21 cellular contexts compared by ENCODE assay signal in genomic region chr1:156401175-156401574, GRCh38. TPM values are rescaled to one million over a fixed set of nuclear protein-coding genes. Genes with fewer than 3 reads are reported as not detected.
"Had no signal": no experiment of that assay in that cellular context is flagged by ENCODE, and none has a peak within 500 bp of the region (broad histone marks: within the 10 kb centered on the region; RNA-seq: fewer than 3 reads in every experiment).

No MANE protein-coding gene starts in this region.

- H3K4me1 ChIP-seq: lower lobe of right lung, testis, upper lobe of left lung had no signal

- H3K4me1 Mint-ChIP-seq: activated CD4-positive, alpha-beta memory T cell treated with anti-CD3 and anti-CD28 coated beads, Interleukin-2, amount 10 ng/mL, durations not matched to agents 7 days and 5 days had no signal

- ATAC-seq: esophagus mucosa had no signal

- H3K9me3 Mint-ChIP-seq: activated B cell treated with CpG ODN at 0.5 μM for 24 hours; activated CD4-positive, alpha-beta memory T cell treated with anti-CD3 and anti-CD28 coated beads, Interleukin-2, amount 10 ng/mL, durations not matched to agents 7 days and 5 days; activated T-helper 2 cell treated with anti-CD3 and anti-CD28 coated beads, Interferon-gamma antibody, Interleukin-2, Interleukin-4, amounts not matched to agents 10 μg/mL and 5 μg/mL and 100 μg/mL, durations not matched to agents 14 hours and 24 hours and 36 hours; mesothelial cell of epicardium; natural killer cell treated with Interleukin-12 subunit alpha and Interleukin-12 subunit beta and Interleukin-15 and Interleukin-18, amount 100 ng/mL, for 72 hours; stimulated activated naive CD8-positive, alpha-beta T cell treated with anti-CD3 and anti-CD28 coated beads, Interleukin-15, Interleukin-2, amounts not matched to agents 100 ng/mL and 50 ng/mL, for 24 hours had no signal

- DNase-seq: activated B cell treated with CpG ODN at 0.5 μM for 24 hours; activated CD4-positive, alpha-beta memory T cell treated with anti-CD3 and anti-CD28 coated beads, Interleukin-2, amount 10 ng/mL, durations not matched to agents 7 days and 5 days; activated CD4-positive, alpha-beta T cell treated with anti-CD3 and anti-CD28 coated beads for 48 hours; activated naive CD4-positive, alpha-beta T cell treated with Interleukin-2 at 50 U/mL for 16 hours; activated T-cell treated with anti-CD3 and anti-CD28 coated beads, Interleukin-2, amount 50 U/mL, for 1 hour; cortex of kidney; effector CD8-positive, alpha-beta T cell; lower lobe of right lung; occipital lobe; stimulated activated CD4-positive, alpha-beta T cell treated with anti-CD3 and anti-CD28 coated beads, Interleukin-12 subunit alpha, Interleukin-12 subunit beta, amount 100 ng/mL, for 4 hours; stimulated activated CD4-positive, alpha-beta T cell treated with anti-CD3 and anti-CD28 coated beads, Interleukin-1b, Interleukin-23, amount 100 ng/mL, for 48 hours; T-helper 1 cell; T-helper 9 cell; testis had no signal

- H3K4me3 Mint-ChIP-seq: activated B cell treated with CpG ODN at 0.5 μM for 24 hours; activated CD4-positive, alpha-beta memory T cell treated with anti-CD3 and anti-CD28 coated beads, Interleukin-2, amount 10 ng/mL, durations not matched to agents 7 days and 5 days; mesothelial cell of epicardium; natural killer cell treated with Interleukin-12 subunit alpha and Interleukin-12 subunit beta and Interleukin-15 and Interleukin-18, amount 100 ng/mL, for 72 hours; stimulated activated naive CD8-positive, alpha-beta T cell treated with anti-CD3 and anti-CD28 coated beads, Interleukin-15, Interleukin-2, amounts not matched to agents 100 ng/mL and 50 ng/mL, for 24 hours had no signal

- H3K36me3 Mint-ChIP-seq: mesothelial cell of epicardium; natural killer cell treated with Interleukin-12 subunit alpha and Interleukin-12 subunit beta and Interleukin-15 and Interleukin-18, amount 100 ng/mL, for 72 hours had no signal

- H3K27ac ChIP-seq: lower lobe of right lung, testis, upper lobe of left lung had no signal

- H3K36me3 ChIP-seq: lower lobe of right lung, upper lobe of left lung had no signal

- H3K4me3 ChIP-seq: lower lobe of right lung, testis, upper lobe of left lung had no signal

- H3K27me3 ChIP-seq: testis had no signal

- H3K9me3 ChIP-seq: lower lobe of right lung, testis, upper lobe of left lung had no signal

- H3K27ac Mint-ChIP-seq: activated B cell treated with CpG ODN at 0.5 μM for 24 hours; activated CD4-positive, alpha-beta memory T cell treated with anti-CD3 and anti-CD28 coated beads, Interleukin-2, amount 10 ng/mL, durations not matched to agents 7 days and 5 days; activated T-helper 2 cell treated with anti-CD3 and anti-CD28 coated beads, Interferon-gamma antibody, Interleukin-2, Interleukin-4, amounts not matched to agents 10 μg/mL and 5 μg/mL and 100 μg/mL, durations not matched to agents 14 hours and 24 hours and 36 hours; mesothelial cell of epicardium; natural killer cell treated with Interleukin-12 subunit alpha and Interleukin-12 subunit beta and Interleukin-15 and Interleukin-18, amount 100 ng/mL, for 72 hours; progenitor cell of endocrine pancreas had no signal

RNA-seq across cellular contexts. Expression of gene RHBG, which starts 32.2 kb away (rescaled TPM):
- total RNA-seq: activated B cell treated with CpG ODN at 0.5 μM for 24 hours; activated CD4-positive, alpha-beta memory T cell treated with anti-CD3 and anti-CD28 coated beads, Interleukin-2, amount 10 ng/mL, durations not matched to agents 7 days and 5 days; activated T-helper 2 cell treated with anti-CD3 and anti-CD28 coated beads, Interferon-gamma antibody, Interleukin-2, Interleukin-4, amounts not matched to agents 10 μg/mL and 5 μg/mL and 100 μg/mL, durations not matched to agents 14 hours and 24 hours and 36 hours; lower lobe of right lung; natural killer cell treated with Interleukin-12 subunit alpha and Interleukin-12 subunit beta and Interleukin-15 and Interleukin-18, amount 100 ng/mL, for 72 hours; occipital lobe had no signal
